Comparison of ENCODE assay signal across 9 cellular contexts in the genomic region with DNA sequence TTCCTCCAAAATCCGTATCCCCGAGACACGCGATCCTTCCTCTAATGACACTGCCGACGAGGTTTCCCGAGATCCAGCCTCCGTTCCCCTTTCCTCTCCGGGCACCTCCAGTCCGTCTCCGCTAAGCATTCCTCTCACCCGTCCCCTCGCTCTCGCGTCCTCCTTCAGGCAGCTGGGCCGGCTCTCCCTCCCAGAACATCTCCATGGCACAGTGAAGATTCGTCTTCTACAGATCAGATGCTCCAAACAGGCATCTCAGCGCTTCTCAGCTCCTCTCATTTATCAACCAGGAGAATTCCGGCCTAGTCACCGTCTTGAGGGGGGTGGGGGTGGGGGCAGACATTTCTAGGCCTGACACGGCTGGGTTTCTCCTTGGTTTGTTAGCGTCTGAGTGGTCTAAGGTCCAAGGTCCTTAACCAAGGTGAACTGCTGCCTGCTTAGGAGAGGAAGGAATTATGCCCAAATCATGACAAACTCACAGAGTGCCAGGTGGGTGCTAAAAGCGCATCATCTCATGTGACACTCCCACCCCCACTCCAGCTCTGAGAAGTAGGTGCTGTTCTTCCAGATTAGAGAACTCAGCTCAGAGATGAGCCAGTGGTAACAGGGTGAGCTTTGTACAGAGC. TPM values are rescaled to one million over a fixed set of nuclear protein-coding genes. Genes with fewer than 3 reads are reported as not detected.
DNase-seq lines count a peak whose midpoint lies in the region; ATAC-seq and TF ChIP-seq lines count a peak whose summit lies in the region.
"Had no signal": no experiment of that assay in that cellular context is flagged by ENCODE, and none has a peak within 500 bp of the region (broad histone marks: within the 10 kb centered on the region; RNA-seq: fewer than 3 reads in every experiment).

A gene (minus strand): TSS at position 457 of the 626 bp plus-strand sequence. CDS start 7,976 bp downstream, outside the sequence.

- peaks cover 77% of the 10 kb centered on the region for H3K27me3 ChIP-seq in GM23248 (replicated peaks; ENCODE audit: insufficient read depth)
- peaks cover 85% of the 10 kb centered on the region for H3K27me3 ChIP-seq in left ventricle myocardium inferior (ENCODE audit: low read depth)

- DNase-seq in A172 (ENCODE audit: low spot score) (no peak), GM23248 (peak; percentile 18), left ventricle myocardium inferior (no peak), pulmonary artery endothelial cell (ENCODE audit: low read depth, low spot score) (no peak), T-helper 9 cell (no peak)
- DNase-seq in activated CD4-positive, alpha-beta memory T cell treated with anti-CD3 and anti-CD28 coated beads for 36 hours, result no peak

- no peak within 1 kb of the TSS for H3K9ac ChIP-seq in GM23248

- peak within 1 kb of the TSS; percentile 68 for H3K4me3 Mint-ChIP-seq in activated CD4-positive, alpha-beta memory T cell treated with anti-CD3 and anti-CD28 coated beads for 36 hours

- peak within 1 kb of the TSS; percentile 9 for H3K4me2 ChIP-seq in GM23248 (ENCODE audit: unreplicated experiment)

- POLR2A ChIA-PET in activated CD4-positive, alpha-beta memory T cell treated with anti-CD3 and anti-CD28 coated beads for 36 hours (lab: Charles Lee), result no interaction called here

- H3K9me3 Mint-ChIP-seq in activated CD4-positive, alpha-beta memory T cell treated with anti-CD3 and anti-CD28 coated beads for 36 hours, result no peaks in the 10 kb centered on the region

- no peaks in the 10 kb centered on the region for H3K79me2 ChIP-seq in GM23248 (ENCODE audit: insufficient read depth)

- ATAC-seq in HG03571 (IDR thresholded peaks at IDR 0.05; ENCODE audit: unreplicated experiment), result no peak
- no peak for ATAC-seq in activated CD4-positive, CD25-positive, alpha-beta regulatory T cell treated with anti-CD3 and anti-CD28 coated beads, Interleukin-2, amount 50 U/mL, for 24 hours

- H3K4me3 ChIP-seq in GM23248 (no peak within 1 kb of the TSS; the same call in 1 of the 2 replicates), left ventricle myocardium inferior (peak within 1 kb of the TSS; percentile 66)

- intact Hi-C loops in activated CD4-positive, alpha-beta memory T cell treated with anti-CD3 and anti-CD28 coated beads for 36 hours (cut with micrococcal nuclease), result loop anchor here (10.0 kb wide), 1 partner anchor 66 kb away; no protein-coding TSS in a partner anchor
- intact Hi-C loops in left ventricle myocardium inferior (cut with micrococcal nuclease), result no loop called here

- H3K9me3 ChIP-seq in GM23248 (ENCODE audit: low read depth), result no peaks in the 10 kb centered on the region
- no peaks in the 10 kb centered on the region for H3K9me3 ChIP-seq in left ventricle myocardium inferior (replicated peaks)
- H3K9me3 ChIP-seq: neutrophil had no signal

- in situ Hi-C loops in GM23248 (cut with MboI), result no loop called here

- no peaks in the 10 kb centered on the region for H3K4me1 ChIP-seq in GM23248 (ENCODE audit: insufficient read depth)
- H3K4me1 ChIP-seq in left ventricle myocardium inferior, result peaks cover 14% of the 10 kb centered on the region

- no peaks in the 10 kb centered on the region for H4K20me1 ChIP-seq in GM23248 (ENCODE audit: insufficient read depth)

- peaks cover 10% of the 10 kb centered on the region for H3K4me1 Mint-ChIP-seq in activated CD4-positive, alpha-beta memory T cell treated with anti-CD3 and anti-CD28 coated beads for 36 hours (ENCODE audit: low read depth)

- H3K36me3 ChIP-seq in GM23248 (ENCODE audit: low read depth) (no peaks in the 10 kb centered on the region), left ventricle myocardium inferior (no peaks in the 10 kb centered on the region)
- H3K36me3 ChIP-seq: neutrophil had no signal

- H2AFZ ChIP-seq in GM23248, result peak within 1 kb of the TSS; percentile 59

- no peak within 1 kb of the TSS for H3K27ac Mint-ChIP-seq in activated CD4-positive, alpha-beta memory T cell treated with anti-CD3 and anti-CD28 coated beads for 36 hours

- H3K36me3 Mint-ChIP-seq in activated CD4-positive, alpha-beta memory T cell treated with anti-CD3 and anti-CD28 coated beads for 36 hours, result peaks cover 4% of the 10 kb centered on the region

- no peaks in the 10 kb centered on the region for H3F3A ChIP-seq in GM23248 (ENCODE audit: insufficient read depth)

- CTCF ChIA-PET in activated CD4-positive, alpha-beta memory T cell treated with anti-CD3 and anti-CD28 coated beads for 36 hours (lab: Charles Lee), result interaction anchor here (0.7 to 1.1 kb wide), 2 partner anchors 71 to 92 kb away, joined by 3 read pairs; no protein-coding TSS in a partner anchor

- H3K9me2 ChIP-seq in GM23248 (ENCODE audit: insufficient read depth), result no peaks in the 10 kb centered on the region

- H3K27me3 Mint-ChIP-seq in activated CD4-positive, alpha-beta memory T cell treated with anti-CD3 and anti-CD28 coated beads for 36 hours, result peaks cover 52% of the 10 kb centered on the region

- 21 to 25% methylated on average over 23 of the region's 23 CpGs for WGBS in GM23248 (ENCODE audit: low coverage in 1 of 2, low lambda C conversion rate in 2 of 2, missing lambda C conversion rate in 2 of 2), 2 experiments

- no peak within 1 kb of the TSS for H3K27ac ChIP-seq in GM23248
- no peak within 1 kb of the TSS for H3K27ac ChIP-seq in left ventricle myocardium inferior (replicated peaks)
- H3K27ac ChIP-seq: neutrophil had no signal

- no peak for TF ChIP-seq CTCF in left ventricle myocardium inferior (IDR thresholded peaks at IDR 0.05; ENCODE audit: borderline replicate concordance)

RNA-seq across cellular contexts. Expression of the gene that starts here (rescaled TPM):
- total RNA-seq in A172 (2014; rRNA removed; shearing (Covaris generic)), result 31.6 and 33.4 TPM in 2 replicates
- total RNA-seq in GM23248 (2014; rRNA removed; shearing (Covaris generic)), result 0.13 and 0.22 TPM in 2 replicates
- polyA plus RNA-seq in GM23248 (2016; fragmentation: Nextera tagmentation; extraction: Ambion mirVana), result 0.13 TPM in 1 of 2 replicates, not detected in the other
- total RNA-seq in activated CD4-positive, alpha-beta memory T cell treated with anti-CD3 and anti-CD28 coated beads for 36 hours, result 1 to 10 TPM; 1.3 to 1.5 TPM
- total RNA-seq in left ventricle myocardium inferior (0.77 TPM), pulmonary artery endothelial cell (34.0 and 67.0 TPM in 2 replicates)

Comparison
In these comparisons a context has a peak if more than half of its experiments do, and no peak if none do; other contexts are left out.
1. RNA of the gene that starts here (total RNA-seq): 34.0 to 67.0 TPM in pulmonary artery endothelial cell and 31.6 to 33.4 TPM in A172; 1.3 to 1.5 TPM in activated CD4-positive, alpha-beta memory T cell treated with anti-CD3 and anti-CD28 coated beads for 36 hours, 0.77 TPM in left ventricle myocardium inferior (single experiment) and 0.13 to 0.22 TPM in GM23248; every median in the first group is over 10 times any median in the second.
2. Peak in DNase-seq and H3K4me2 ChIP-seq in GM23248; RNA of the gene not detected or under 1 TPM.